In the genomic region with DNA sequence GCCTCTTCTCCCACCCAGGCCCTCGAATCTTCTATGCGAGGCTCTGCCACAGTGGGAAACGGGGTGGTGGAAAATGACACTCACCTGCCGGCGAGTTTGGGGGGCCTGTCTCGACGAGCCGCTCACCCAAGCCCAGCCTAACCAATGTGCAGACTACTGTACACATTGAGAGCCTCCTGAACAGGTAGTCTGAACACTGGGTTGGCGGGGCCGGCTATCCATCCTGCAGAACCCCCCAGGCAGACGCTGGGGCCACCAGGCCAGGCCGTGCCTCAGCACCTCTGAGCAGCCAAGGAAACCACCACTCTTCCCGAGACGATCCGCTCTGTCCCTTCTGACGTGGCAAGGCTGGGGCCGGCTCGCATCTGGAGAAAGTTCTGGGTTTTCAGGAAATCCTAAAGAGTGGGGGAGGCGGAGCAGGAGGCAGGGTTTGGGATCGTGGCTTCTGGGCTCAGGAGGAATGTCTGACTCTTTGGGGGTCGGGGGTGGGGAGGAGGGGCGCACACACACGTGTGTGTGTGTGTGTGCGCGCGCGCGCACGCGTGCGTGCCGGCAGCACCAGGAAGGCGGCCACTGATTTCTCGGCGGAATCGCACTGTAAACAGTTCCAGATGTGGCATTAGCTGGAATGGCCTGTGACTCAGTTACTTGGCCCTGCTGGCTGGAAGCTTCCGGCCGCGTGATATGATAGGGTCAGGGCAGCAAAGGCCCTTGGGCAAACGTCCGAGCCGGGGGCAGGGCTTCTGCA, we compare ENCODE assay signal across 9 cellular contexts. TPM values are rescaled to one million over a fixed set of nuclear protein-coding genes. Genes with fewer than 3 reads are reported as not detected.
DNase-seq lines count a peak whose midpoint lies in the region; ATAC-seq and TF ChIP-seq lines count a peak whose summit lies in the region.
"Had no signal": no experiment of that assay in that cellular context is flagged by ENCODE, and none has a peak within 500 bp of the region (broad histone marks: within the 10 kb centered on the region; RNA-seq: fewer than 3 reads in every experiment).

No MANE protein-coding gene starts in this region.

- peaks cover 66 to 100% (median 100%) of the 10 kb centered on the region in 4 donors for H3K36me3 ChIP-seq in stomach
- peaks cover 3% of the 10 kb centered on the region; the same call in 1 of the 2 replicates for H3K36me3 ChIP-seq in MM.1S (replicated peaks; ENCODE audit: insufficient read depth, low read length)

- no peaks in the 10 kb centered on the region for H3K27me3 ChIP-seq in H9 (ENCODE audit: insufficient read depth, low read length)
- no peaks in the 10 kb centered on the region for H3K27me3 ChIP-seq in stomach
- no peaks in the 10 kb centered on the region for H3K27me3 ChIP-seq in MM.1S (replicated peaks; ENCODE audit: insufficient read depth, low read length)

- H3K9me3 ChIP-seq in H9 (ENCODE audit: control insufficient read depth, low read depth, low read length) = no peaks in the 10 kb centered on the region
- no peaks in the 10 kb centered on the region for H3K9me3 ChIP-seq in stomach
- no peaks in the 10 kb centered on the region for H3K9me3 ChIP-seq in MM.1S (replicated peaks; ENCODE audit: insufficient read depth, low read length)

- H3K4ac ChIP-seq in H9 (ENCODE audit: low read depth, low read length) = no peak overlapping the region

- H4K20me1 ChIP-seq in H9 (ENCODE audit: control insufficient read depth, insufficient read depth, insufficient read length) (peaks cover 3% of the 10 kb centered on the region), MM.1S (ENCODE audit: insufficient read depth, low read length) (no peaks in the 10 kb centered on the region)

- no peak overlapping the region for H2BK120ac ChIP-seq in H9 (ENCODE audit: low read depth, low read length, poor library complexity, severe bottlenecking)

- no peak overlapping the region for H3K23ac ChIP-seq in H9 (ENCODE audit: insufficient read length, low read depth, low read length)

- no peaks in the 10 kb centered on the region for H3K9me2 ChIP-seq in MM.1S (replicated peaks; ENCODE audit: insufficient read depth, low read length)

- no peak overlapping the region for H2BK5ac ChIP-seq in H9 (ENCODE audit: insufficient read length, low read length)

- no peak overlapping the region for H3K18ac ChIP-seq in H9 (ENCODE audit: insufficient read length, low read depth, low read length)

- no peak for TF ChIP-seq POLR2A in lower leg skin (IDR thresholded peaks at IDR 0.05)
- no peak for TF ChIP-seq POLR2A in stomach (IDR thresholded peaks at IDR 0.05)

- no peak overlapping the region for H2AK5ac ChIP-seq in H9 (ENCODE audit: insufficient read length, low read length)

- H3K14ac ChIP-seq in H9 (ENCODE audit: insufficient read depth, low read length) = no peak overlapping the region

- peaks cover 0 to 4% of the 10 kb centered on the region in 2 experiments; a peak in 1 of 4 replicates for H3K4me1 Mint-ChIP-seq in H9

- WGBS in H9 (ENCODE audit: extremely low coverage, insufficient read length, low lambda C conversion rate) = no CpG with 5 or more reads among the region's 42 CpGs
- WGBS in lower leg skin, 2 donors = 58 to 73% methylated on average over 36 to 38 of the region's 42 CpGs
- 69 to 85% (median 80%) methylated on average over 38 to 42 of the region's 42 CpGs for WGBS in stomach, 5 donors

- no peak for TF ChIP-seq CTCF in H9 (conservative IDR thresholded peaks at IDR 0.05)
- TF ChIP-seq CTCF in cardiac fibroblast (IDR thresholded peaks at IDR 0.05; ENCODE audit: low read depth, low read length) = no peak
- no peak for TF ChIP-seq CTCF in lower leg skin (IDR thresholded peaks at IDR 0.05)
- TF ChIP-seq CTCF in stomach (IDR thresholded peaks at IDR 0.05) = no peak
- no peak for TF ChIP-seq CTCF in MM.1S (IDR thresholded peaks at IDR 0.05; ENCODE audit: low read length)

- ATAC-seq in HG03139 (IDR thresholded peaks at IDR 0.05; ENCODE audit: unreplicated experiment) (no peak), HG03571 (IDR thresholded peaks at IDR 0.05; ENCODE audit: unreplicated experiment) (no peak)

- H4K8ac ChIP-seq in H9 (replicated peaks; ENCODE audit: insufficient read length, low read depth, low read length) = no peak overlapping the region

- no peaks in the 10 kb centered on the region for H3K4me1 ChIP-seq in H9 (ENCODE audit: insufficient read depth, low read length)
- H3K4me1 ChIP-seq in stomach = peaks cover 0 to 41% (median 7%) of the 10 kb centered on the region in 4 donors
- H3K4me1 ChIP-seq in MM.1S (ENCODE audit: low read length) = no peaks in the 10 kb centered on the region

- TF ChIP-seq EP300 in stomach (IDR thresholded peaks at IDR 0.05) = no peak

- no peaks in the 10 kb centered on the region; the same call in 1 of the 2 replicates for H3K27me3 Mint-ChIP-seq in H9 (ENCODE audit: low read depth)

- no peak overlapping the region for H3K4me3 Mint-ChIP-seq in H9

- H3K56ac ChIP-seq in H9 (ENCODE audit: insufficient read length, low read depth, low read length) = no peak overlapping the region

- intact Hi-C loops in lower leg skin (cut with DNase I; ENCODE audit: low total_unique reads) (no loop called here), stomach (cut with DNase I; ENCODE audit: low total_unique reads) (no loop called here)

- no peak overlapping the region for H2AFZ ChIP-seq in H9 (ENCODE audit: low read length)
- H2AFZ ChIP-seq in MM.1S (ENCODE audit: low read length) = no peak overlapping the region

- H3K79me1 ChIP-seq in H9 (ENCODE audit: insufficient read depth, low read depth, low read length, poor library complexity, severe bottlenecking) = no peaks in the 10 kb centered on the region

- H4K5ac ChIP-seq in H9 (ENCODE audit: insufficient read length, low read depth, low read length) = no peak overlapping the region

- no peak overlapping the region for H3T11ph ChIP-seq in H9 (ENCODE audit: low read length)

- H2BK15ac ChIP-seq in H9 (ENCODE audit: low read depth, low read length) = no peak overlapping the region

- no peaks in the 10 kb centered on the region for H3K9me3 Mint-ChIP-seq in H9

- H3K4me2 ChIP-seq in H9 (ENCODE audit: insufficient read depth, insufficient read length, low read length) = no peak overlapping the region
- no peak overlapping the region for H3K4me2 ChIP-seq in MM.1S (ENCODE audit: low read depth, low read length)

- no peak overlapping the region for H4K91ac ChIP-seq in H9 (ENCODE audit: insufficient read length, low read depth, low read length)

- H3K23me2 ChIP-seq in H9 (ENCODE audit: insufficient read length, low read depth, low read length, poor library complexity, severe bottlenecking) = no peaks in the 10 kb centered on the region

- no peak overlapping the region for H2BK20ac ChIP-seq in H9 (ENCODE audit: low read depth, low read length, poor library complexity, severe bottlenecking)

- H3K27ac Mint-ChIP-seq in H9 = peak overlapping the region; percentile 49 to 86 (median 74); a peak in 3 of 7 replicates

- peaks cover 28 to 56% (median 37%) of the 10 kb centered on the region in 3 experiments for H3K36me3 Mint-ChIP-seq in H9 (ENCODE audit: insufficient read depth in 1 of 3, low read depth in 3 of 3)

- H3K9ac ChIP-seq in H9 (ENCODE audit: extremely low read depth, insufficient read length, low read length) (no peak overlapping the region), MM.1S (ENCODE audit: low read length) (no peak overlapping the region)

- H3K79me2 ChIP-seq in H9 (ENCODE audit: insufficient read depth, low read length) (no peaks in the 10 kb centered on the region), MM.1S (ENCODE audit: low read length) (no peaks in the 10 kb centered on the region)

- DNase-seq in H9 = no peak
- DNase-seq in cardiac fibroblast (ENCODE audit: low read depth in 2 of 2) = peak; percentile 86 to 96
- DNase-seq in lower leg skin (ENCODE audit: low spot score in 2 of 2) = peak; percentile 77 to 93
- peak; percentile 33 for DNase-seq in stomach
- no peak for DNase-seq in NCI-H2081 treated with DMSO at 0.1 percent for 48 hours (lab: John Stamatoyannopoulos, UW)
- DNase-seq in MM.1S = no peak

- no peak overlapping the region for H2BK12ac ChIP-seq in H9 (ENCODE audit: insufficient read length, low read depth, low read length)

- no peaks in the 10 kb centered on the region for H3F3A ChIP-seq in MM.1S (ENCODE audit: insufficient read depth, low read length)

- peak overlapping the region; percentile 44 to 57 for H3K4me3 ChIP-seq in cardiac fibroblast (replicated peaks in 1 of 2; ENCODE audit: low read depth in 2 of 2, low read length in 2 of 2)
- no peak overlapping the region for H3K4me3 ChIP-seq in lower leg skin (ENCODE audit: low read depth, poor library complexity, severe bottlenecking)
- H3K4me3 ChIP-seq in stomach = peak overlapping the region; percentile 23 to 40 (median 36)
- no peak overlapping the region for H3K4me3 ChIP-seq in MM.1S (ENCODE audit: low read length)

- H3K27ac ChIP-seq in H9 (ENCODE audit: insufficient read length, low read depth, low read length) = no peak overlapping the region
- peak overlapping the region; percentile 53 to 86 (median 76) for H3K27ac ChIP-seq in stomach
- no peak overlapping the region for H3K27ac ChIP-seq in MM.1S (ENCODE audit: low read length)

RNA-seq across cellular contexts. Expression of gene TMED1, which starts 18.5 kb away (rescaled TPM):
- total RNA-seq in H9 (2021) = 32.1 and 32.3 TPM in 2 replicates
- total RNA-seq in lower leg skin = 10 to 100 TPM; 14.4 to 34.9 (median 26.5) TPM
- total RNA-seq in stomach = 10 to 100 TPM in 4 of 5 donors, under 1 TPM in 1; 0.58 to 45.2 (median 20.4) TPM
- 10 to 100 TPM; 17.9 to 24.5 (median 21.9) TPM for polyA plus RNA-seq in stomach

RNA-seq across cellular contexts. Expression of gene C19orf38, which starts 30.8 kb away (rescaled TPM):
- total RNA-seq in H9 (2021) (0.20 TPM in 1 of 2 replicates, not detected in the other), lower leg skin (under 1 TPM in 2 of 4 donors, not detected in 2; 0.42 to 0.91 TPM), stomach (1 to 10 TPM in 2 of 5 donors, not detected in 3; 1.8 to 2.2 TPM)
- polyA plus RNA-seq in stomach = 1 to 10 TPM in 1 of 3 donors, under 1 TPM in 2; 0.92 to 1.2 (median 1.00) TPM
- total RNA-seq: pulmonary artery endothelial cell had no signal

RNA-seq across cellular contexts. Expression of gene CARM1, which starts 53.9 kb away (rescaled TPM):
- total RNA-seq in H9 (2021) = 111 and 113 TPM in 2 replicates
- 10 to 100 TPM; 19.8 to 24.9 (median 21.2) TPM for total RNA-seq in lower leg skin
- 10 to 100 TPM in 4 of 5 donors, 1 to 10 TPM in 1; 5.2 to 21.0 (median 15.6) TPM for total RNA-seq in stomach
- 10 to 100 TPM; 15.1 to 19.2 (median 18.2) TPM for polyA plus RNA-seq in stomach

Comparison
In these comparisons a context has a peak if more than half of its experiments do, and no peak if none do; other contexts are left out.
1. DNase-seq: peak in cardiac fibroblast (2 of 2), lower leg skin (2 of 2) and stomach (single experiment); none in H9 (single experiment), NCI-H2081 treated with DMSO at 0.1 percent for 48 hours (single experiment) and MM.1S (single experiment).
2. H3K27ac ChIP-seq: peak in stomach (5 of 5); none in H9 (single experiment) and MM.1S (single experiment).
3. H3K4me3 ChIP-seq: peak in cardiac fibroblast (2 of 2) and stomach (4 of 4); none in lower leg skin (single experiment) and MM.1S (single experiment).